In genomic region chr16:79595261-79595660, GRCh38 we compare ENCODE assay signal across 11 cellular contexts. TPM values are rescaled to one million over a fixed set of nuclear protein-coding genes. Genes with fewer than 3 reads are reported as not detected.
A peak's percentile ranks its signal among the peaks of the same experiment; 100 is the strongest.
DNase-seq lines count a peak whose midpoint lies in the region; ATAC-seq and TF ChIP-seq lines count a peak whose summit lies in the region.
"Had no signal": no experiment of that assay in that cellular context is flagged by ENCODE, and none has a peak within 500 bp of the region (broad histone marks: within the 10 kb centered on the region; RNA-seq: fewer than 3 reads in every experiment).

No MANE protein-coding gene starts in this region.

- H3K4me3 ChIP-seq in heart right ventricle (peak overlapping the region in 8 of 10 donors; percentile 6 to 69 (median 67)), urinary bladder (ENCODE audit: low read depth, low read length) (peak overlapping the region; percentile 28)
- H3K4me3 ChIP-seq: cardiac muscle cell had no signal

- no peaks in the 10 kb centered on the region for H3K27me3 Mint-ChIP-seq in effector memory CD8-positive, alpha-beta T cell
- peaks cover 19% of the 10 kb centered on the region for H3K27me3 Mint-ChIP-seq in nephron (ENCODE audit: low read depth)

- peaks cover 66% of the 10 kb centered on the region for H3K36me3 Mint-ChIP-seq in effector memory CD8-positive, alpha-beta T cell (ENCODE audit: insufficient read depth)
- H3K36me3 Mint-ChIP-seq in nephron (ENCODE audit: low read depth): peaks cover 50% of the 10 kb centered on the region

- H3K27ac ChIP-seq in heart right ventricle (peak overlapping the region; percentile 1 to 89 (median 58)), urinary bladder (ENCODE audit: low read depth) (peak overlapping the region; percentile 66)
- H3K27ac ChIP-seq: cardiac muscle cell had no signal

- DNase-seq in heart right ventricle (no peak), left cardiac atrium (no peak), NCI-H774 (lab: John Stamatoyannopoulos, UW) (no peak), DMS79 (lab: John Stamatoyannopoulos, UW) (no peak), cerebellar nuclear complex (lab: John Stamatoyannopoulos, UW) (no peak)
- no peak for DNase-seq in effector memory CD8-positive, alpha-beta T cell
- DNase-seq: stimulated activated CD4-positive, alpha-beta T cell treated with anti-CD3 and anti-CD28 coated beads, Interleukin-1b, Interleukin-23, amount 100 ng/mL, for 48 hours had no signal

- H3K36me3 ChIP-seq in heart right ventricle (peaks cover 0 to 15% (median 0%) of the 10 kb centered on the region in 9 donors), urinary bladder (ENCODE audit: insufficient read depth) (no peaks in the 10 kb centered on the region)
- H3K36me3 ChIP-seq: cardiac muscle cell had no signal

- ATAC-seq in heart right ventricle (no peak), left cardiac atrium (no peak)
- ATAC-seq in effector memory CD8-positive, alpha-beta T cell (replicated peaks): no peak

- intact Hi-C loops in heart right ventricle (cut with DNase I): loop anchor here in 3 of 10 donors (10.0 kb wide), 4 partner anchors 140 to 1470 kb away; no protein-coding TSS in a partner anchor
- intact Hi-C loops in left cardiac atrium (cut with DNase I): loop anchor here in 1 of 2 donors (10.0 kb wide), 1 partner anchor 320 kb away; no protein-coding TSS in a partner anchor

- H3K4me1 Mint-ChIP-seq in effector memory CD8-positive, alpha-beta T cell (ENCODE audit: low read depth in 2 of 2): peaks cover 36 to 50% of the 10 kb centered on the region in 2 donors
- H3K4me1 Mint-ChIP-seq in nephron: peaks cover 40% of the 10 kb centered on the region

- 47 to 57% methylated on average over 5 of the region's 5 CpGs for WGBS in heart right ventricle, 2 donors
- 42% methylated on average over 5 of the region's 5 CpGs for WGBS in urinary bladder

- H3K4me1 ChIP-seq in heart right ventricle: peaks cover 0 to 52% (median 5%) of the 10 kb centered on the region in 9 donors
- no peaks in the 10 kb centered on the region for H3K4me1 ChIP-seq in urinary bladder (ENCODE audit: insufficient read depth)

- H3K9me3 Mint-ChIP-seq in effector memory CD8-positive, alpha-beta T cell: no peaks in the 10 kb centered on the region
- H3K9me3 Mint-ChIP-seq in nephron: no peaks in the 10 kb centered on the region

- no peak for TF ChIP-seq CTCF in heart right ventricle (IDR thresholded peaks at IDR 0.05)
- TF ChIP-seq CTCF in nephron (IDR thresholded peaks at IDR 0.05; ENCODE audit: unreplicated experiment in 3 of 3): no peak

- no peaks in the 10 kb centered on the region for H3K9me3 ChIP-seq in heart right ventricle
- H3K9me3 ChIP-seq: BLaER1 treated with 17β-estradiol and CSF1 and Interleukin-3, amounts not matched to agents 10 nM and 100 nM had no signal

- H3K27ac Mint-ChIP-seq in effector memory CD8-positive, alpha-beta T cell: peak overlapping the region; percentile 35 to 84
- peak overlapping the region; percentile 46 to 85 (median 67) for H3K27ac Mint-ChIP-seq in nephron

- H3K27me3 ChIP-seq in heart right ventricle: peaks cover 0 to 5% (median 0%) of the 10 kb centered on the region in 7 donors
- H3K27me3 ChIP-seq: cardiac muscle cell had no signal

- peak overlapping the region; percentile 79 to 94 for H3K4me3 Mint-ChIP-seq in effector memory CD8-positive, alpha-beta T cell
- H3K4me3 Mint-ChIP-seq in nephron: peak overlapping the region; percentile 87 to 94 (median 90)

RNA-seq across cellular contexts. Expression of gene MAF, which starts 5.3 kb away (rescaled TPM):
- total RNA-seq in heart right ventricle (10 to 100 TPM in 5 of 10 donors, 1 to 10 TPM in 5; 6.1 to 40.3 (median 9.4) TPM), left cardiac atrium (10 to 100 TPM; 19.5 to 38.5 TPM), urinary bladder (39.1 TPM)
- polyA plus RNA-seq in heart right ventricle (1 to 10 TPM; 2.8 to 4.5 TPM), urinary bladder (27.7 TPM)
